ENCODE assay signal across 8 cellular contexts in genomic region chr16:89409161-89409711, GRCh38.
DNase-seq lines count a peak whose midpoint lies in the region; ATAC-seq and TF ChIP-seq lines count a peak whose summit lies in the region.

No MANE protein-coding gene starts in this region.

- H3K9ac ChIP-seq in fibroblast of lung (ENCODE audit: insufficient read depth, low read length): no peak overlapping the region

- TF ChIP-seq CTCF in fibroblast of lung (conservative IDR thresholded peaks at IDR 0.05 in 1 of 2, IDR thresholded peaks at IDR 0.05 in 1 of 2; ENCODE audit: low read depth in 1 of 2, low read length in 2 of 2): no peak

- H4K20me1 ChIP-seq in fibroblast of lung (ENCODE audit: control insufficient read depth, extremely low read depth, insufficient read depth, low read length): no peaks in the 10 kb centered on the region

- no peaks in the 10 kb centered on the region for H3K36me3 Mint-ChIP-seq in IgD-negative memory B cell

- no peak overlapping the region for H3K4me3 ChIP-seq in fibroblast of lung (replicated peaks in 1 of 4; ENCODE audit: control extremely low read depth in 1 of 4, insufficient read depth in 1 of 4, low read depth in 3 of 4, low read length in 4 of 4)

- H3K79me2 ChIP-seq in fibroblast of lung (ENCODE audit: control insufficient read depth, insufficient read depth, low read length): peaks cover 96% of the 10 kb centered on the region

- no peak overlapping the region for H3K4me2 ChIP-seq in fibroblast of lung (ENCODE audit: extremely low read depth, insufficient read depth, low read length)

- DNase-seq in activated CD8-positive, alpha-beta memory T cell treated with anti-CD3 and anti-CD28 coated beads, Interleukin-2, amount 50 U/mL, for 48 hours: peak; percentile 76
- peak in 1 of 2 donors; percentile 49 for DNase-seq in fibroblast of lung (ENCODE audit: low read depth in 2 of 2)
- peak in 2 of 3 experiments; percentile 15 to 40 for DNase-seq in stimulated activated CD4-positive, alpha-beta T cell treated with anti-CD3 and anti-CD28 coated beads, TNF-alpha, amount 100 ng/mL, for 24 hours (ENCODE audit: low read depth in 3 of 3)
- DNase-seq in amniotic stem cell (lab: John Stamatoyannopoulos, UW): no peak
- DNase-seq in NOMO-1 treated with dmso at 0.1 percent for 144 hours (lab: John Stamatoyannopoulos, UW; ENCODE audit: unreplicated experiment): no peak
- DNase-seq in C1 segment of cervical spinal cord (lab: John Stamatoyannopoulos, UW): no peak

- peak overlapping the region; percentile 22 for H3K27ac ChIP-seq in fibroblast of lung (ENCODE audit: insufficient read depth, low read length)

- H3K27ac Mint-ChIP-seq in IgD-negative memory B cell: peak overlapping the region; percentile 78 to 98 (median 86)

- H3K27me3 Mint-ChIP-seq in IgD-negative memory B cell: no peaks in the 10 kb centered on the region

- no peaks in the 10 kb centered on the region for H3K36me3 ChIP-seq in fibroblast of lung (ENCODE audit: control insufficient read depth, insufficient read depth, low read length)

- peaks cover 20% of the 10 kb centered on the region for H3K4me1 ChIP-seq in fibroblast of lung (ENCODE audit: control insufficient read depth, extremely low read depth, insufficient read depth, low read length)

- no peak for ATAC-seq in GM19351 (IDR thresholded peaks at IDR 0.05; ENCODE audit: unreplicated experiment)

- no peaks in the 10 kb centered on the region for H3K27me3 ChIP-seq in fibroblast of lung (ENCODE audit: control insufficient read depth, insufficient read depth, low read length)

- no peaks in the 10 kb centered on the region for H3K9me3 ChIP-seq in fibroblast of lung (ENCODE audit: control insufficient read depth, insufficient read depth, low read depth, low read length)

- no peaks in the 10 kb centered on the region for H3K9me3 Mint-ChIP-seq in IgD-negative memory B cell

- H2AFZ ChIP-seq in fibroblast of lung (ENCODE audit: low read length): no peak overlapping the region

- H3K4me1 Mint-ChIP-seq in IgD-negative memory B cell: peaks cover 50 to 66% (median 62%) of the 10 kb centered on the region in 3 donors

- peak overlapping the region in 3 of 4 donors; percentile 61 to 65 (median 65) for H3K4me3 Mint-ChIP-seq in IgD-negative memory B cell

Comparison
In these comparisons a context has a peak if more than half of its experiments do, and no peak if none do; other contexts are left out.
1. DNase-seq: peak in activated CD8-positive, alpha-beta memory T cell treated with anti-CD3 and anti-CD28 coated beads, Interleukin-2, amount 50 U/mL, for 48 hours (single experiment) and stimulated activated CD4-positive, alpha-beta T cell treated with anti-CD3 and anti-CD28 coated beads, TNF-alpha, amount 100 ng/mL, for 24 hours (2 of 3); none in amniotic stem cell (single experiment), NOMO-1 treated with dmso at 0.1 percent for 144 hours (single experiment) and C1 segment of cervical spinal cord (0 of 14).